In genomic region chr20:37128803-37129202, GRCh38 we compare ENCODE assay signal across 28 cellular contexts.
"Had no signal": no experiment of that assay in that cellular context is flagged by ENCODE, and none has a peak within 500 bp of the region (broad histone marks: within the 10 kb centered on the region; RNA-seq: fewer than 3 reads in every experiment).

No MANE protein-coding gene starts in this region.

- H3K27ac ChIP-seq: left lung, lower lobe of right lung, pancreas, prostate gland, sigmoid colon, transverse colon, upper lobe of left lung, vagina had no signal

- H3K36me3 ChIP-seq: left lung, lower lobe of right lung, pancreas, prostate gland, sigmoid colon, transverse colon, upper lobe of left lung, vagina had no signal

- DNase-seq: hypothalamus; immature natural killer cell; kidney; left colon; left lung; lower lobe of right lung; mammary epithelial cell; mesenchymal stem cell; naive thymus-derived CD8-positive, alpha-beta T cell; nucleus accumbens; pancreas; posterior cingulate gyrus; retina; right cardiac atrium; sigmoid colon; small intestine; stimulated activated CD4-positive, alpha-beta T cell treated with anti-CD3 and anti-CD28 coated beads, Interleukin-1b, Interleukin-23, amount 100 ng/mL, for 48 hours; stimulated activated CD4-positive, alpha-beta T cell treated with anti-CD3 and anti-CD28 coated beads, Interleukin-2, amount 100 ng/mL, for 48 hours; stimulated activated CD4-positive, alpha-beta T cell treated with anti-CD3 and anti-CD28 coated beads, Interleukin-4, amount 100 ng/mL, for 4 hours; stimulated activated CD8-positive, alpha-beta memory T cell treated with anti-CD3 and anti-CD28 coated beads, Interleukin-4, amount 100 ng/mL, for 48 hours; stimulated activated naive CD4-positive, alpha-beta T cell treated with Interleukin-2 at 50 U/mL for 16 hours; stimulated activated naive CD8-positive, alpha-beta T cell treated with anti-CD3 and anti-CD28 coated beads, Interleukin-15, amount 100 ng/mL, for 72 hours; substantia nigra; transverse colon; upper lobe of left lung had no signal

- H3K9me3 ChIP-seq: left lung, lower lobe of right lung, pancreas, prostate gland, sigmoid colon, transverse colon, upper lobe of left lung, vagina had no signal

- H3K27me3 ChIP-seq: left lung, pancreas, sigmoid colon, transverse colon, upper lobe of left lung, vagina had no signal

- H3K4me3 ChIP-seq: left lung, lower lobe of right lung, pancreas, prostate gland, sigmoid colon, transverse colon, upper lobe of left lung, vagina had no signal

- H3K4me1 ChIP-seq: left lung, lower lobe of right lung, pancreas, prostate gland, sigmoid colon, transverse colon, upper lobe of left lung, vagina had no signal

- ATAC-seq: left colon; left lung; lower lobe of right lung; naive thymus-derived CD8-positive, alpha-beta T cell; pancreas; right cardiac atrium; stimulated activated memory B cell treated with anti-CD40 and anti-IgM and Interleukin-4, amounts not matched to agents 10 μg/mL and 1 μg/mL and 100 μg/mL, for 72 hours; stimulated activated naive CD8-positive, alpha-beta T cell treated with anti-CD3 and anti-CD28 coated beads, Interleukin-15, amount 100 ng/mL, for 72 hours had no signal
